ENCODE assay signal across 33 cellular contexts in the genomic region with DNA sequence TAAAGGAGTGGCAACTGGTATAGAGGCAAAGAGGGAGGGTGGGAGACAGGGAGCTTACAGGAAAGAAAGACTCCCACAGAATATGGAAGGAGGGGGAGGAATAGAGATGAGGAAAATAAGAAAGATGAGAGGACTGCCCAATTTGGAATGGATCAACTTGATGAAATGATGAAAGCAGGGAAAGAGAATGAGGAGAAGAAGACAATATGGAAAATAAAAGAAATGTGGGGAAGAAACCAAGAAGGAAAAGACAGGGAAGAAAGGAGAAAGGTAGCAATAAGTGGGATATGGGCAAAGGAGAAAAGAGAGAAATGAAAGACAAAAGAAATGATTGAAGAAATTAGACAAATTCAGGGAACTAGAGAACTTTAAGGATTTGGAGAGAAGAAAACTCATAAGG. TPM values are rescaled to one million over a fixed set of nuclear protein-coding genes. Genes with fewer than 3 reads are reported as not detected.
"Had no signal": no experiment of that assay in that cellular context is flagged by ENCODE, and none has a peak within 500 bp of the region (broad histone marks: within the 10 kb centered on the region; RNA-seq: fewer than 3 reads in every experiment).

No MANE protein-coding gene starts in this region.

- H3K4me1 ChIP-seq: colonic mucosa, gastrocnemius medialis, heart right ventricle, left lung, lower lobe of right lung had no signal

- H3K4me3 ChIP-seq: colonic mucosa, esophagus squamous epithelium, gastrocnemius medialis, heart right ventricle, left lung, lower lobe of right lung had no signal

- H3K4me3 Mint-ChIP-seq: dendritic cell treated with granulocyte-macrophage colony-stimulating factor and Interleukin-4, amounts not matched to agents 40 ng/mL and 50 ng/mL, for 4 days; effector memory CD8-positive, alpha-beta T cell; naive thymus-derived CD4-positive, alpha-beta T cell; natural killer cell had no signal

- H3K27ac Mint-ChIP-seq: dendritic cell treated with granulocyte-macrophage colony-stimulating factor and Interleukin-4, amounts not matched to agents 40 ng/mL and 50 ng/mL, for 4 days; effector memory CD8-positive, alpha-beta T cell; naive thymus-derived CD4-positive, alpha-beta T cell; natural killer cell had no signal

- H3K36me3 ChIP-seq: colonic mucosa, esophagus squamous epithelium, gastrocnemius medialis, heart right ventricle, left lung, lower lobe of right lung had no signal

- ATAC-seq: effector memory CD8-positive, alpha-beta T cell; gastrocnemius medialis; heart right ventricle; left cardiac atrium; left lung; left ventricle myocardium superior; lower lobe of right lung; naive thymus-derived CD4-positive, alpha-beta T cell; natural killer cell had no signal

- DNase-seq: colonic mucosa; cortex of kidney; effector CD8-positive, alpha-beta T cell; effector memory CD8-positive, alpha-beta T cell; esophagus squamous epithelium; foreskin fibroblast; foreskin melanocyte; gastrocnemius medialis; glutamatergic neuron; head of caudate nucleus; heart right ventricle; hippocampal formation; left cardiac atrium; left lung; left ventricle myocardium superior; lower lobe of right lung; mesenchymal stem cell; midbrain; naive thymus-derived CD4-positive, alpha-beta T cell; natural killer cell had no signal

- H3K4me1 Mint-ChIP-seq: natural killer cell had no signal

- H3K27ac ChIP-seq: colonic mucosa, esophagus squamous epithelium, gastrocnemius medialis, heart right ventricle, left lung, lower lobe of right lung had no signal

- FAIRE-seq: endothelial cell of umbilical vein, islet of Langerhans, keratinocyte had no signal

- H3K9me3 ChIP-seq: colonic mucosa, gastrocnemius medialis, lower lobe of right lung had no signal

- H3K27me3 ChIP-seq: colonic mucosa, gastrocnemius medialis had no signal

RNA-seq across cellular contexts. Expression of gene KEL, which starts 3.0 kb away (rescaled TPM):
- total RNA-seq: gastrocnemius medialis, kidney epithelial cell, lung microvascular endothelial cell had no signal

RNA-seq across cellular contexts. Expression of gene LLCFC1, which starts 19.9 kb away (rescaled TPM):
- total RNA-seq: colonic mucosa, dermis microvascular lymphatic vessel endothelial cell, endothelial cell of umbilical vein, epithelial cell of proximal tubule, esophagus squamous epithelium, gastrocnemius medialis, glomerular endothelial cell, heart right ventricle, kidney epithelial cell, left cardiac atrium, left ventricle myocardium superior, lower leg skin, lower lobe of right lung, lung microvascular endothelial cell, mononuclear cell, mucosa of gallbladder, natural killer cell had no signal
- polyA plus RNA-seq: endothelial cell of umbilical vein; esophagus; heart right ventricle; keratinocyte; naive thymus-derived CD4-positive, alpha-beta T cell had no signal

RNA-seq across cellular contexts. Expression of gene TRPV5, which starts 25.7 kb away (rescaled TPM):
- total RNA-seq: colonic mucosa; dermis microvascular lymphatic vessel endothelial cell; endothelial cell of umbilical vein; epithelial cell of proximal tubule; esophagus squamous epithelium; gastrocnemius medialis; glomerular endothelial cell; heart right ventricle; kidney epithelial cell; left cardiac atrium; left lung; left ventricle myocardium superior; lower leg skin; lower lobe of right lung; lung microvascular endothelial cell; mononuclear cell; mucosa of gallbladder; naive thymus-derived CD4-positive, alpha-beta T cell; natural killer cell had no signal
- polyA plus RNA-seq: endothelial cell of umbilical vein; esophagus; heart right ventricle; keratinocyte; naive thymus-derived CD4-positive, alpha-beta T cell had no signal
